Comparison of ENCODE assay signal across 8 cellular contexts in the genomic region with DNA sequence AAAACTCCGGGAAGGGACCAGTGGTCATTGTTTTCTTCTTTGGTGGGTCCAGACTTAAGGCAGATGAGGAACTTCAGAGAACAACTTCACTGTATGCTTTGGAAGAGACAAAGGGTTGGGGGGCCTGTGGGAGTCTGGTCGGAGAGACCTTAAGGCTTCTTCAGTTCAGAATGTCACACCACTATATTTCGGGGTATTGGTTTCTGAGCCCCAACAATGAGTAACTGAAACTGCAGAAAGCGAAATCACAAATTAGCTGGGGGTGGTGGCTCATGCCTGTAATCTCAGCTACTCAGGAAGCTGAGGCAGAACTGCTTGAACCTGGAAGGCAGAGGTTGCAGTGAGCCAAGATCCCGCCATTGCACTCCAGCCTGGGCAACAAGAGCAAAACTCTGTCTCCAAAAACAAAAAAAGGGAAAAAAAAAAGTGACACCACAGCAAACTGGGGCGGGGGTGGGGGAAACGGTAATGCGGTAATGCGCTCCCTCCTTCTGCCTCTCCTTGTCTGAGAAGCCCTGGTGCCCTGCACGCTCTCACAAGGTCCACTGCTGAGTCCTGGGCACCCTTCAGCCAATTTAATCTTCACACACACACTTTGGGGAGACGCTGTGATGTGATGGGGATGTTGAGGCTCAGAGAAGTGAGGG. TPM values are rescaled to one million over a fixed set of nuclear protein-coding genes. Genes with fewer than 3 reads are reported as not detected.
DNase-seq lines count a peak whose midpoint lies in the region; ATAC-seq and TF ChIP-seq lines count a peak whose summit lies in the region.

No MANE protein-coding gene starts in this region.

- no peak for DNase-seq in CD4-positive, alpha-beta T cell
- DNase-seq in activated naive CD8-positive, alpha-beta T cell treated with anti-CD3 and anti-CD28 coated beads for 36 hours: peak; percentile 46
- DNase-seq in DMS53 treated with DMSO at 0.1 percent for 48 hours (lab: John Stamatoyannopoulos, UW; ENCODE audit: unreplicated experiment) (no peak), putamen (ENCODE audit: low spot score) (no peak), NCI-H82 treated with DMSO at 0.1 percent for 48 hours (lab: John Stamatoyannopoulos, UW; ENCODE audit: unreplicated experiment) (no peak), caudate nucleus (lab: John Stamatoyannopoulos, UW) (no peak)

- no peak for TF ChIP-seq CTCF in CD4-positive, alpha-beta T cell (IDR thresholded peaks at IDR 0.05)
- TF ChIP-seq CTCF in nephron (IDR thresholded peaks at IDR 0.05; ENCODE audit: unreplicated experiment in 3 of 3): no peak

- no peak overlapping the region for H3K27ac ChIP-seq in CD4-positive, alpha-beta T cell (ENCODE audit: low read depth, low read length)
- H3K27ac ChIP-seq in caudate nucleus (ENCODE audit: low read depth, low read length): no peak overlapping the region

- no peaks in the 10 kb centered on the region for H3K9me3 ChIP-seq in CD4-positive, alpha-beta T cell (ENCODE audit: control insufficient read depth, low read length)

- H3K27me3 Mint-ChIP-seq in CD4-positive, alpha-beta T cell: no peaks in the 10 kb centered on the region
- peaks cover 4% of the 10 kb centered on the region for H3K27me3 Mint-ChIP-seq in activated naive CD8-positive, alpha-beta T cell treated with anti-CD3 and anti-CD28 coated beads for 36 hours
- peaks cover 3% of the 10 kb centered on the region for H3K27me3 Mint-ChIP-seq in nephron (ENCODE audit: low read depth)

- H3K27me3 ChIP-seq in CD4-positive, alpha-beta T cell (ENCODE audit: control insufficient read depth, insufficient read depth, low read length): no peaks in the 10 kb centered on the region

- H3K9me3 Mint-ChIP-seq in CD4-positive, alpha-beta T cell: no peaks in the 10 kb centered on the region
- H3K9me3 Mint-ChIP-seq in activated naive CD8-positive, alpha-beta T cell treated with anti-CD3 and anti-CD28 coated beads for 36 hours: no peaks in the 10 kb centered on the region
- H3K9me3 Mint-ChIP-seq in nephron: no peaks in the 10 kb centered on the region

- H3K36me3 Mint-ChIP-seq in CD4-positive, alpha-beta T cell (ENCODE audit: low read depth): no peaks in the 10 kb centered on the region
- H3K36me3 Mint-ChIP-seq in activated naive CD8-positive, alpha-beta T cell treated with anti-CD3 and anti-CD28 coated beads for 36 hours: no peaks in the 10 kb centered on the region
- no peaks in the 10 kb centered on the region for H3K36me3 Mint-ChIP-seq in nephron (ENCODE audit: low read depth)

- peaks cover 34% of the 10 kb centered on the region for H3K4me1 Mint-ChIP-seq in CD4-positive, alpha-beta T cell (ENCODE audit: low read depth)
- peaks cover 32% of the 10 kb centered on the region for H3K4me1 Mint-ChIP-seq in activated naive CD8-positive, alpha-beta T cell treated with anti-CD3 and anti-CD28 coated beads for 36 hours
- peaks cover 43% of the 10 kb centered on the region for H3K4me1 Mint-ChIP-seq in nephron

- ATAC-seq in CD4-positive, alpha-beta T cell (ENCODE audit: poor library complexity): peak; percentile 9
- ATAC-seq in GM21381 (IDR thresholded peaks at IDR 0.05; ENCODE audit: unreplicated experiment): peak; percentile 35

- CTCF ChIA-PET in CD4-positive, alpha-beta T cell (lab: Charles Lee): interaction anchor here (0.7 to 1.7 kb wide), 9 partner anchors 9 to 658 kb away, joined by 3 to 16 read pairs (median 3); no protein-coding TSS in a partner anchor

- POLR2A ChIA-PET in CD4-positive, alpha-beta T cell (lab: Charles Lee): interaction anchor here (0.8 to 1.6 kb wide), 7 partner anchors 9 to 566 kb away, joined by 3 to 6 read pairs (median 3); a partner anchor contains a TSS

- peak overlapping the region; percentile 59 for H3K27ac Mint-ChIP-seq in CD4-positive, alpha-beta T cell
- H3K27ac Mint-ChIP-seq in activated naive CD8-positive, alpha-beta T cell treated with anti-CD3 and anti-CD28 coated beads for 36 hours: peak overlapping the region; percentile 90
- H3K27ac Mint-ChIP-seq in nephron: peak overlapping the region; percentile 59 to 77 (median 63)

- peak overlapping the region; percentile 69 for H3K4me3 Mint-ChIP-seq in CD4-positive, alpha-beta T cell
- peak overlapping the region; percentile 70 for H3K4me3 Mint-ChIP-seq in activated naive CD8-positive, alpha-beta T cell treated with anti-CD3 and anti-CD28 coated beads for 36 hours
- H3K4me3 Mint-ChIP-seq in nephron: peak overlapping the region in 1 of 3 experiments; percentile 31

- intact Hi-C loops in CD4-positive, alpha-beta T cell (cut with DNase I, micrococcal nuclease): loop anchor here (1.0 to 10.0 kb wide), 3 partner anchors 27 to 561 kb away; no protein-coding TSS in a partner anchor

RNA-seq across cellular contexts. Expression of a gene that starts 2.2 kb away (rescaled TPM):
- total RNA-seq in CD4-positive, alpha-beta T cell: not detected
- not detected for total RNA-seq in activated naive CD8-positive, alpha-beta T cell treated with anti-CD3 and anti-CD28 coated beads for 36 hours

RNA-seq across cellular contexts. Expression of a gene that starts 7.7 kb away (rescaled TPM):
- total RNA-seq in CD4-positive, alpha-beta T cell: not detected
- total RNA-seq in activated naive CD8-positive, alpha-beta T cell treated with anti-CD3 and anti-CD28 coated beads for 36 hours: not detected

RNA-seq across cellular contexts. Expression of a gene that starts 8.7 kb away (rescaled TPM):
- 1 to 10 TPM in 1 of 2 experiments, under 1 TPM in 1; 0.47 to 1.8 TPM for total RNA-seq in CD4-positive, alpha-beta T cell
- total RNA-seq in activated naive CD8-positive, alpha-beta T cell treated with anti-CD3 and anti-CD28 coated beads for 36 hours: not detected

RNA-seq across cellular contexts. Expression of a gene that starts 54.0 kb away (rescaled TPM):
- total RNA-seq in CD4-positive, alpha-beta T cell: not detected
- not detected for total RNA-seq in activated naive CD8-positive, alpha-beta T cell treated with anti-CD3 and anti-CD28 coated beads for 36 hours
